ENCODE assay signal across 21 cellular contexts in genomic region chr4:31235961-31236360, GRCh38.
DNase-seq lines count a peak whose midpoint lies in the region; ATAC-seq, FAIRE-seq and TF ChIP-seq lines count a peak whose summit lies in the region.
"Had no signal": no experiment of that assay in that cellular context is flagged by ENCODE, and none has a peak within 500 bp of the region (broad histone marks: within the 10 kb centered on the region; RNA-seq: fewer than 3 reads in every experiment).

No MANE protein-coding gene starts in this region.

- no peak overlapping the region for H4K8ac ChIP-seq in H9 (replicated peaks; ENCODE audit: insufficient read length, low read depth, low read length)
- no peak overlapping the region for H4K8ac ChIP-seq in H1 (ENCODE audit: extremely low read depth, insufficient read depth, low read length)

- CTCF ChIA-PET in H1 (lab: Charles Lee; ENCODE audit: partially characterized antibody) = interaction anchor here (0.6 kb wide), 1 partner anchor 43 kb away, joined by 3 read pairs; no protein-coding TSS in a partner anchor

- no peak for TF ChIP-seq EP300 in H1 (IDR thresholded peaks at IDR 0.05; ENCODE audit: borderline replicate concordance in 1 of 2, low read depth in 2 of 2, low read length in 2 of 2)

- no peak for ATAC-seq in activated T-cell treated with anti-CD3 and anti-CD28 coated beads, Interleukin-2, amount 50 U/mL, for 72 hours (replicated peaks in 1 of 2)
- ATAC-seq: activated CD4-positive, CD25-positive, alpha-beta regulatory T cell treated with anti-CD3 and anti-CD28 coated beads, Interleukin-2, amount 50 U/mL, for 24 hours; naive thymus-derived CD4-positive, alpha-beta T cell; stimulated activated memory B cell treated with anti-CD40 and anti-IgM and Interleukin-4, amounts not matched to agents 10 μg/mL and 1 μg/mL and 100 μg/mL, for 72 hours; T-helper 17 cell had no signal

- POLR2A ChIA-PET in H1 (lab: Charles Lee; ENCODE audit: partially characterized antibody) = no interaction called here

- H3K9ac ChIP-seq in H9 (ENCODE audit: extremely low read depth, insufficient read length, low read length) (no peak overlapping the region), H1 (replicated peaks in 1 of 4; ENCODE audit: extremely low read depth in 1 of 4, low read depth in 3 of 4, low read length in 3 of 4) (no peak overlapping the region)
- H3K9ac ChIP-seq: SK-N-SH had no signal

- H3T11ph ChIP-seq in H9 (ENCODE audit: low read length) = no peak overlapping the region

- H3K4me1 ChIP-seq in H9 (ENCODE audit: insufficient read depth, low read length) = peaks cover 4% of the 10 kb centered on the region; the same call in 1 of the 2 replicates
- peaks cover 0 to 3% (median under 1%) of the 10 kb centered on the region in 4 experiments; a peak in 4 of 7 replicates for H3K4me1 ChIP-seq in H1 (replicated peaks in 1 of 4; ENCODE audit: control insufficient read depth in 3 of 4, insufficient read depth in 4 of 4, low read length in 3 of 4)

- H4K5ac ChIP-seq in H9 (ENCODE audit: insufficient read length, low read depth, low read length) (no peak overlapping the region), H1 (ENCODE audit: insufficient read length, low read depth, low read length) (no peak overlapping the region)

- H3K79me2 ChIP-seq in H9 (ENCODE audit: insufficient read depth, low read length) (no peaks in the 10 kb centered on the region), H1 (ENCODE audit: control insufficient read depth in 1 of 2, insufficient read depth in 2 of 2, low read length in 2 of 2) (no peaks in the 10 kb centered on the region)

- H2AFZ ChIP-seq in H9 (ENCODE audit: low read length) (no peak overlapping the region), H1 (ENCODE audit: low read length) (peak overlapping the region; percentile 4; the same call in 1 of the 2 replicates)
- H2AFZ ChIP-seq: PC-9 had no signal

- H2BK120ac ChIP-seq in H9 (ENCODE audit: low read depth, low read length, poor library complexity, severe bottlenecking) = no peak overlapping the region
- no peak overlapping the region for H2BK120ac ChIP-seq in H1 (replicated peaks; ENCODE audit: low read depth, low read length)

- H3K4ac ChIP-seq in H9 (ENCODE audit: low read depth, low read length) = no peak overlapping the region
- H3K4ac ChIP-seq in H1 (replicated peaks; ENCODE audit: insufficient read length, low read depth, low read length) = no peak overlapping the region

- H3K14ac ChIP-seq in H9 (ENCODE audit: insufficient read depth, low read length) = no peak overlapping the region
- no peak overlapping the region for H3K14ac ChIP-seq in H1 (ENCODE audit: insufficient read length)

- FAIRE-seq in H1 (lab: Jason Lieb, UNC) = no peak

- no peaks in the 10 kb centered on the region for H3K23me2 ChIP-seq in H9 (ENCODE audit: insufficient read length, low read depth, low read length, poor library complexity, severe bottlenecking)
- no peaks in the 10 kb centered on the region for H3K23me2 ChIP-seq in H1 (ENCODE audit: low read depth, low read length)

- H3K27me3 Mint-ChIP-seq in H9 (ENCODE audit: low read depth) = no peaks in the 10 kb centered on the region
- no peaks in the 10 kb centered on the region for H3K27me3 Mint-ChIP-seq in activated T-cell treated with anti-CD3 and anti-CD28 coated beads, Interleukin-2, amount 50 U/mL, for 72 hours (ENCODE audit: low read depth)
- H3K27me3 Mint-ChIP-seq: activated CD4-positive, alpha-beta memory T cell treated with anti-CD3 and anti-CD28 coated beads for 36 hours; naive thymus-derived CD4-positive, alpha-beta T cell; stimulated activated memory B cell treated with anti-CD40 and anti-IgM and Interleukin-4, amounts not matched to agents 10 μg/mL and 1 μg/mL and 100 μg/mL, for 72 hours; T-helper 17 cell had no signal

- H3K23ac ChIP-seq in H9 (ENCODE audit: insufficient read length, low read depth, low read length) (no peak overlapping the region), H1 (ENCODE audit: insufficient read length) (no peak overlapping the region)

- no peak for TF ChIP-seq RAD21 in H1 (IDR thresholded peaks at IDR 0.05 in 1 of 2, conservative IDR thresholded peaks at IDR 0.05 in 1 of 2; ENCODE audit: low read depth in 2 of 2, low read length in 2 of 2)

- H4K20me1 ChIP-seq in H9 (ENCODE audit: control insufficient read depth, insufficient read depth, insufficient read length) (no peaks in the 10 kb centered on the region), H1 (replicated peaks in 1 of 2; ENCODE audit: control insufficient read depth in 1 of 2, insufficient read depth in 2 of 2, low read length in 2 of 2) (no peaks in the 10 kb centered on the region)

- H3K27me3 ChIP-seq in H9 (ENCODE audit: insufficient read depth, low read length) (no peaks in the 10 kb centered on the region), H1 (replicated peaks in 1 of 4; ENCODE audit: control insufficient read depth in 3 of 4, extremely low read depth in 1 of 4, insufficient read depth in 3 of 4, low read length in 3 of 4) (no peaks in the 10 kb centered on the region)

- H2BK20ac ChIP-seq in H9 (ENCODE audit: low read depth, low read length, poor library complexity, severe bottlenecking) = peak overlapping the region; percentile 96
- no peak overlapping the region for H2BK20ac ChIP-seq in H1 (ENCODE audit: low read length)

- H4K91ac ChIP-seq in H9 (ENCODE audit: insufficient read length, low read depth, low read length) (no peak overlapping the region), H1 (replicated peaks; ENCODE audit: insufficient read length, low read length) (no peak overlapping the region)

- H2AK5ac ChIP-seq in H9 (ENCODE audit: insufficient read length, low read length) (no peak overlapping the region), H1 (ENCODE audit: low read depth, low read length) (peak overlapping the region; percentile 47; the same call in 1 of the 2 replicates)

- no peak overlapping the region for H3K4me3 Mint-ChIP-seq in H9
- no peak overlapping the region for H3K4me3 Mint-ChIP-seq in activated T-cell treated with anti-CD3 and anti-CD28 coated beads, Interleukin-2, amount 50 U/mL, for 72 hours
- H3K4me3 Mint-ChIP-seq: activated CD4-positive, alpha-beta memory T cell treated with anti-CD3 and anti-CD28 coated beads for 36 hours; activated T-helper 1 cell treated with anti-CD3 and anti-CD28 coated beads, Interleukin-12 subunit alpha, Interleukin-12 subunit beta, Interleukin-2, Interleukin-4 antibody, amounts not matched to agents 30 ng/mL and 10 ng/mL and 1 ng/mL, durations not matched to agents 14 hours and 24 hours and 36 hours; naive thymus-derived CD4-positive, alpha-beta T cell; stimulated activated memory B cell treated with anti-CD40 and anti-IgM and Interleukin-4, amounts not matched to agents 10 μg/mL and 1 μg/mL and 100 μg/mL, for 72 hours; T-helper 17 cell had no signal

- DNase-seq in H9 (no peak), NCI-H69 (lab: John Stamatoyannopoulos, UW) (peak; percentile 17), H1 (ENCODE audit: low read depth in 1 of 2, low spot score in 2 of 2) (no peak), retinal pigment epithelial cell (ENCODE audit: low read depth) (peak; percentile 5), NCI-H2227 (lab: John Stamatoyannopoulos, UW; ENCODE audit: unreplicated experiment) (no peak), glomerular visceral epithelial cell (ENCODE audit: extremely low spot score) (no peak)
- DNase-seq in activated T-cell treated with anti-CD3 and anti-CD28 coated beads, Interleukin-2, amount 50 U/mL, for 72 hours = no peak
- DNase-seq: activated CD4-positive, alpha-beta memory T cell treated with anti-CD3 and anti-CD28 coated beads for 36 hours; activated CD8-positive, alpha-beta memory T cell treated with anti-CD3 and anti-CD28 coated beads, Interleukin-2, amount 50 U/mL, for 4 hours; activated naive CD4-positive, alpha-beta T cell treated with Interleukin-2 at 50 U/mL for 16 hours; DND-41; GF-D8; KG1; naive thymus-derived CD4-positive, alpha-beta T cell; PC-9; SK-N-SH; T-helper 17 cell; trophoblast cell had no signal

- H3K4me3 ChIP-seq in H1 (ENCODE audit: extremely low read depth in 1 of 4, insufficient read depth in 2 of 4, low read depth in 3 of 4, low read length in 4 of 4) (no peak overlapping the region), retinal pigment epithelial cell (ENCODE audit: low read length) (no peak overlapping the region)
- H3K4me3 ChIP-seq: PC-9 had no signal

- TF ChIP-seq POLR2A in H1 (IDR thresholded peaks at IDR 0.05; ENCODE audit: control extremely low read depth in 1 of 2, low read depth in 2 of 2, low read length in 2 of 2) = no peak

- H3K18ac ChIP-seq in H9 (ENCODE audit: insufficient read length, low read depth, low read length) = no peak overlapping the region
- 0 out of 2 replicates have a peak overlapping the region, but pooled peaks have one; percentile 21 for H3K18ac ChIP-seq in H1 (ENCODE audit: extremely low read depth, low read length)

- H2BK5ac ChIP-seq in H9 (ENCODE audit: insufficient read length, low read length) = no peak overlapping the region
- H2BK5ac ChIP-seq in H1 (ENCODE audit: low read depth, low read length) = no peak overlapping the region

- WGBS in H9 (ENCODE audit: extremely low coverage, insufficient read length, low lambda C conversion rate) = no CpG with 5 or more reads among the region's 2 CpGs
- WGBS in H1 (ENCODE audit: extremely low coverage in 1 of 2, insufficient coverage in 1 of 2, insufficient read length in 1 of 2, insufficient replicate concordance in 2 of 2, low coverage in 1 of 2, low lambda C conversion rate in 2 of 2, missing lambda C conversion rate in 1 of 2), 2 experiments = 83% methylated on average over 2 of the region's 2 CpGs; no CpG with 5 or more reads in 1 of the 2 experiments

- no peaks in the 10 kb centered on the region for H3K9me3 ChIP-seq in H9 (ENCODE audit: control insufficient read depth, low read depth, low read length)
- H3K9me3 ChIP-seq in H1 (ENCODE audit: insufficient read depth in 2 of 2, low read depth in 1 of 2, low read length in 1 of 2) = peaks cover 0 to 6% of the 10 kb centered on the region in 2 experiments; a peak in 3 of 4 replicates
- H3K9me3 ChIP-seq: SK-N-SH had no signal

- H3K79me1 ChIP-seq in H9 (ENCODE audit: insufficient read depth, low read depth, low read length, poor library complexity, severe bottlenecking) (no peaks in the 10 kb centered on the region), H1 (ENCODE audit: low read depth, low read length) (no peaks in the 10 kb centered on the region)

- peaks cover 4 to 8% (median 5%) of the 10 kb centered on the region in 3 experiments; a peak in 6 of 7 replicates for H3K36me3 Mint-ChIP-seq in H9 (ENCODE audit: insufficient read depth in 1 of 3, low read depth in 3 of 3)
- no peaks in the 10 kb centered on the region for H3K36me3 Mint-ChIP-seq in activated T-cell treated with anti-CD3 and anti-CD28 coated beads, Interleukin-2, amount 50 U/mL, for 72 hours (ENCODE audit: insufficient read depth in 2 of 2)
- H3K36me3 Mint-ChIP-seq: activated CD4-positive, alpha-beta memory T cell treated with anti-CD3 and anti-CD28 coated beads for 36 hours; naive thymus-derived CD4-positive, alpha-beta T cell; stimulated activated memory B cell treated with anti-CD40 and anti-IgM and Interleukin-4, amounts not matched to agents 10 μg/mL and 1 μg/mL and 100 μg/mL, for 72 hours had no signal

- H2BK12ac ChIP-seq in H9 (ENCODE audit: insufficient read length, low read depth, low read length) (no peak overlapping the region), H1 (ENCODE audit: low read depth, low read length) (peak overlapping the region; percentile 69; the same call in 1 of the 2 replicates)

- H2BK15ac ChIP-seq in H9 (ENCODE audit: low read depth, low read length) = no peak overlapping the region
- H2BK15ac ChIP-seq in H1 (ENCODE audit: low read length) = no peak overlapping the region

- H3K56ac ChIP-seq in H9 (ENCODE audit: insufficient read length, low read depth, low read length) (no peak overlapping the region), H1 (replicated peaks; ENCODE audit: insufficient read length, low read depth, low read length) (no peak overlapping the region)

- H3K4me2 ChIP-seq in H9 (ENCODE audit: insufficient read depth, insufficient read length, low read length) (no peak overlapping the region), H1 (ENCODE audit: insufficient read depth in 1 of 2, low read depth in 2 of 2, low read length in 2 of 2) (no peak overlapping the region)
- H3K4me2 ChIP-seq: PC-9, SK-N-SH had no signal

- peak overlapping the region in 2 of 3 experiments; percentile 50 to 67; a peak in 2 of 7 replicates for H3K27ac Mint-ChIP-seq in H9
- H3K27ac Mint-ChIP-seq in activated T-cell treated with anti-CD3 and anti-CD28 coated beads, Interleukin-2, amount 50 U/mL, for 72 hours = no peak overlapping the region
- H3K27ac Mint-ChIP-seq: activated CD4-positive, alpha-beta memory T cell treated with anti-CD3 and anti-CD28 coated beads for 36 hours; activated T-helper 1 cell treated with anti-CD3 and anti-CD28 coated beads, Interleukin-12 subunit alpha, Interleukin-12 subunit beta, Interleukin-2, Interleukin-4 antibody, amounts not matched to agents 30 ng/mL and 10 ng/mL and 1 ng/mL, durations not matched to agents 14 hours and 24 hours and 36 hours; naive thymus-derived CD4-positive, alpha-beta T cell; stimulated activated memory B cell treated with anti-CD40 and anti-IgM and Interleukin-4, amounts not matched to agents 10 μg/mL and 1 μg/mL and 100 μg/mL, for 72 hours; T-helper 17 cell had no signal

- TF ChIP-seq CTCF in H9 (conservative IDR thresholded peaks at IDR 0.05) = no peak
- no peak for TF ChIP-seq CTCF in H1 (IDR thresholded peaks at IDR 0.05; ENCODE audit: control extremely low read depth in 1 of 3, insufficient read depth in 1 of 3, low read depth in 1 of 3, low read length in 3 of 3)
- no peak for TF ChIP-seq CTCF in retinal pigment epithelial cell (conservative IDR thresholded peaks at IDR 0.05; ENCODE audit: low read depth, low read length)

- H3K9me3 Mint-ChIP-seq in H9 = peaks cover 0 to 6% of the 10 kb centered on the region in 2 experiments; a peak in 3 of 5 replicates
- peaks cover 4% of the 10 kb centered on the region in 2 donors for H3K9me3 Mint-ChIP-seq in activated T-cell treated with anti-CD3 and anti-CD28 coated beads, Interleukin-2, amount 50 U/mL, for 72 hours

- H3K27ac ChIP-seq in H9 (ENCODE audit: insufficient read length, low read depth, low read length) (no peak overlapping the region), H1 (ENCODE audit: low read depth, low read length) (no peak overlapping the region)
- H3K27ac ChIP-seq: PC-9 had no signal

- no peaks in the 10 kb centered on the region for H3K36me3 ChIP-seq in H1 (ENCODE audit: control insufficient read depth in 2 of 4, insufficient read depth in 4 of 4, low read length in 3 of 4)

- peaks cover 11% of the 10 kb centered on the region in 2 experiments for H3K4me1 Mint-ChIP-seq in H9
- H3K4me1 Mint-ChIP-seq in activated T-cell treated with anti-CD3 and anti-CD28 coated beads, Interleukin-2, amount 50 U/mL, for 72 hours (ENCODE audit: low read depth) = no peaks in the 10 kb centered on the region
- H3K4me1 Mint-ChIP-seq: naive thymus-derived CD4-positive, alpha-beta T cell; stimulated activated memory B cell treated with anti-CD40 and anti-IgM and Interleukin-4, amounts not matched to agents 10 μg/mL and 1 μg/mL and 100 μg/mL, for 72 hours; T-helper 17 cell had no signal

Comparison
In these comparisons a context has a peak if more than half of its experiments do, and no peak if none do; other contexts are left out.
1. DNase-seq: peak in NCI-H69 (single experiment) and retinal pigment epithelial cell (single experiment); none in H9 (single experiment), H1 (0 of 2), NCI-H2227 (single experiment), activated T-cell treated with anti-CD3 and anti-CD28 coated beads, Interleukin-2, amount 50 U/mL, for 72 hours (0 of 2) and glomerular visceral epithelial cell (single experiment).